ENCODE assay signal across 8 cellular contexts in the genomic region with DNA sequence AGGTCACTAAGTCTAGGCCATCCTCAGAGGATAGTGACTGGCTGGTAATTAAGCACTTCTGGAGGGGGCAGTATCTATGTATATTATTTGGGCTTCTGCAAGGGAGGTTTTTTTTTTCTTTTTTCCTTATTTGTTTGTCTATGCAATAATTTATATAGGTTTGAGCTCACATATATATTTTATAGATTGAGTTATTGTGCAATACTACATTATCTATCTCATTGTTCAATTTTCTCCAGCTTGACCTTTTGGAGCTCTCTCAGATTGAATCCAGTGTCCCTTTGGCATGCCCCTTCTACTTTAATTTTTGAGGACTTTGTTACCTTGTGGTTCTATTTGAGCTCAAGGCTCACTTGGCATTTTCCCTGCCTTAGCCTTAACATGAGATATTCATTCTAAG.
"Had no signal": no experiment of that assay in that cellular context is flagged by ENCODE, and none has a peak within 500 bp of the region (broad histone marks: within the 10 kb centered on the region; RNA-seq: fewer than 3 reads in every experiment).

No MANE protein-coding gene starts in this region.

- ATAC-seq: GM12878 had no signal

- FAIRE-seq: G401.6, GM12878, GM12891, GM12892, GM18507, GM19239 had no signal

- H3K4me3 ChIP-seq: GM12878 had no signal

- DNase-seq: GDM1, GF-D8 had no signal
